In the genomic region with DNA sequence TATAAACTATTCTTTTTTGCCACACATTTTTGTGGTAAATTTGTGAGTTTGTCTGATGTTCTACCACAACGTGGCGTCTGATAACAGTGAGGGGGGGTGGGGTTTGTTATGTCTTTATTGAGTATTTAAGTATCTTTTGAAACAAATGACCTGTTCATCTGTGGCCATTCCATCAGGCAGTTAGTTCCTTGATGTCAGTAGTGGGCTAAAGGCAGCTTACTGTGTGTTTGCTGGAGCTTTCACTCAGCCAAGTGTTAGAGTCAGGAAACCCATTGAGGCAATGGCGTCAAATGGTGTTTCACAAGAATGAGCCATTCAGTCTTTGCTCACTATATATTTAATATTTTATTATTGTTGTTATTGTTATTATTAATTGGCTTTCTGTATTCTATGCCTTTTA, we compare ENCODE assay signal across 29 cellular contexts.
"Had no signal": no experiment of that assay in that cellular context is flagged by ENCODE, and none has a peak within 500 bp of the region (broad histone marks: within the 10 kb centered on the region; RNA-seq: fewer than 3 reads in every experiment).

No MANE protein-coding gene starts in this region.

- H3K4me1 ChIP-seq: stomach, suprapubic skin, testis, thyroid gland, tibial artery, transverse colon, upper lobe of left lung, upper lobe of right lung, vagina had no signal

- DNase-seq: stimulated activated CD4-positive, alpha-beta T cell treated with anti-CD3 and anti-CD28 coated beads, Interleukin-2, amount 100 ng/mL, for 48 hours; stimulated activated CD4-positive, alpha-beta T cell treated with anti-CD3 and anti-CD28 coated beads, Interleukin-4, amount 100 ng/mL, for 1 hour; stimulated activated CD4-positive, alpha-beta T cell treated with anti-CD3 and anti-CD28 coated beads, Interleukin-4, amount 100 ng/mL, for 24 hours; stimulated activated CD4-positive, alpha-beta T cell treated with anti-CD3 and anti-CD28 coated beads, Interleukin-4, amount 100 ng/mL, for 4 hours; stimulated activated CD8-positive, alpha-beta memory T cell treated with anti-CD3 and anti-CD28 coated beads, Interleukin-4, amount 100 ng/mL, for 48 hours; stimulated activated naive B cell treated with anti-CD40 and anti-IgM and Interleukin-4, amounts not matched to agents 10 μg/mL and 1 μg/mL and 100 μg/mL, for 72 hours; stimulated activated naive CD4-positive, alpha-beta T cell; stimulated activated naive CD4-positive, alpha-beta T cell treated with Interleukin-2 at 50 U/mL for 16 hours; stimulated activated naive CD8-positive, alpha-beta T cell treated with anti-CD3 and anti-CD28 coated beads, Interleukin-15, amount 100 ng/mL, for 72 hours; stimulated activated naive CD8-positive, alpha-beta T cell treated with anti-CD3 and anti-CD28 coated beads, Interleukin-15, Interleukin-2, amounts not matched to agents 100 U/mL and 50 U/mL, for 24 hours; stomach; substantia nigra; testis; thyroid gland; tibial artery; transverse colon; trophoblast cell; upper lobe of left lung; upper lobe of right lung; uterus had no signal

- H3K27ac Mint-ChIP-seq: stimulated activated effector memory CD8-positive, alpha-beta T cell treated with anti-CD3 and anti-CD28 coated beads, Interleukin-12 subunit alpha, Interleukin-12 subunit beta, amount 100 ng/mL, for 72 hours; stimulated activated memory B cell treated with anti-CD40 and anti-IgM and Interleukin-4, amounts not matched to agents 10 μg/mL and 1 μg/mL and 100 μg/mL, for 72 hours; stimulated activated naive B cell treated with anti-CD40 and anti-IgM and Interleukin-4, amounts not matched to agents 10 μg/mL and 1 μg/mL and 100 μg/mL, for 72 hours; stimulated activated naive CD8-positive, alpha-beta T cell treated with anti-CD3 and anti-CD28 coated beads, Interleukin-15, amount 100 ng/mL, for 72 hours; stimulated activated naive CD8-positive, alpha-beta T cell treated with anti-CD3 and anti-CD28 coated beads, Interleukin-15, Interleukin-2, amounts not matched to agents 100 ng/mL and 50 ng/mL, for 24 hours; type B pancreatic cell had no signal

- H3K9me3 Mint-ChIP-seq: stimulated activated effector memory CD8-positive, alpha-beta T cell treated with anti-CD3 and anti-CD28 coated beads, Interleukin-12 subunit alpha, Interleukin-12 subunit beta, amount 100 ng/mL, for 72 hours; stimulated activated memory B cell treated with anti-CD40 and anti-IgM and Interleukin-4, amounts not matched to agents 10 μg/mL and 1 μg/mL and 100 μg/mL, for 72 hours; stimulated activated naive B cell treated with anti-CD40 and anti-IgM and Interleukin-4, amounts not matched to agents 10 μg/mL and 1 μg/mL and 100 μg/mL, for 72 hours; stimulated activated naive CD8-positive, alpha-beta T cell treated with anti-CD3 and anti-CD28 coated beads, Interleukin-15, amount 100 ng/mL, for 72 hours; stimulated activated naive CD8-positive, alpha-beta T cell treated with anti-CD3 and anti-CD28 coated beads, Interleukin-15, Interleukin-2, amounts not matched to agents 100 ng/mL and 50 ng/mL, for 24 hours; type B pancreatic cell had no signal

- H3K27me3 Mint-ChIP-seq: stimulated activated memory B cell treated with anti-CD40 and anti-IgM and Interleukin-4, amounts not matched to agents 10 μg/mL and 1 μg/mL and 100 μg/mL, for 72 hours; stimulated activated naive B cell treated with anti-CD40 and anti-IgM and Interleukin-4, amounts not matched to agents 10 μg/mL and 1 μg/mL and 100 μg/mL, for 72 hours; stimulated activated naive CD8-positive, alpha-beta T cell treated with anti-CD3 and anti-CD28 coated beads, Interleukin-15, amount 100 ng/mL, for 72 hours; stimulated activated naive CD8-positive, alpha-beta T cell treated with anti-CD3 and anti-CD28 coated beads, Interleukin-15, Interleukin-2, amounts not matched to agents 100 ng/mL and 50 ng/mL, for 24 hours; type B pancreatic cell had no signal

- H3K4me3 ChIP-seq: stomach, suprapubic skin, testis, thoracic aorta, thyroid gland, tibial artery, tibial nerve, transverse colon, upper lobe of left lung, upper lobe of right lung, uterus, vagina had no signal

- ATAC-seq: stimulated activated effector memory CD8-positive, alpha-beta T cell treated with anti-CD3 and anti-CD28 coated beads, Interleukin-12 subunit alpha, Interleukin-12 subunit beta, amount 100 ng/mL, for 72 hours; stimulated activated memory B cell treated with anti-CD40 and anti-IgM and Interleukin-4, amounts not matched to agents 10 μg/mL and 1 μg/mL and 100 μg/mL, for 72 hours; stimulated activated naive B cell treated with anti-CD40 and anti-IgM and Interleukin-4, amounts not matched to agents 10 μg/mL and 1 μg/mL and 100 μg/mL, for 72 hours; stimulated activated naive CD8-positive, alpha-beta T cell treated with anti-CD3 and anti-CD28 coated beads, Interleukin-15, amount 100 ng/mL, for 72 hours; stimulated activated naive CD8-positive, alpha-beta T cell treated with anti-CD3 and anti-CD28 coated beads, Interleukin-15, Interleukin-2, amounts not matched to agents 100 U/mL and 50 U/mL, for 24 hours; upper lobe of right lung had no signal

- H3K4me1 Mint-ChIP-seq: stimulated activated naive B cell treated with anti-CD40 and anti-IgM and Interleukin-4, amounts not matched to agents 10 μg/mL and 1 μg/mL and 100 μg/mL, for 72 hours had no signal

- H3K9me3 ChIP-seq: stomach, suprapubic skin, testis, thoracic aorta, thyroid gland, tibial artery, tibial nerve, transverse colon, upper lobe of left lung, upper lobe of right lung, uterus, vagina had no signal

- FAIRE-seq: urothelium cell line had no signal

- H3K36me3 ChIP-seq: uterus had no signal

- H3K4me3 Mint-ChIP-seq: stimulated activated effector memory CD8-positive, alpha-beta T cell treated with anti-CD3 and anti-CD28 coated beads, Interleukin-12 subunit alpha, Interleukin-12 subunit beta, amount 100 ng/mL, for 72 hours; stimulated activated memory B cell treated with anti-CD40 and anti-IgM and Interleukin-4, amounts not matched to agents 10 μg/mL and 1 μg/mL and 100 μg/mL, for 72 hours; stimulated activated naive B cell treated with anti-CD40 and anti-IgM and Interleukin-4, amounts not matched to agents 10 μg/mL and 1 μg/mL and 100 μg/mL, for 72 hours; stimulated activated naive CD8-positive, alpha-beta T cell treated with anti-CD3 and anti-CD28 coated beads, Interleukin-15, amount 100 ng/mL, for 72 hours; stimulated activated naive CD8-positive, alpha-beta T cell treated with anti-CD3 and anti-CD28 coated beads, Interleukin-15, Interleukin-2, amounts not matched to agents 100 ng/mL and 50 ng/mL, for 24 hours; type B pancreatic cell had no signal

- H3K27me3 ChIP-seq: stomach, suprapubic skin, testis, thyroid gland, tibial artery, tibial nerve, transverse colon, upper lobe of left lung, upper lobe of right lung, uterus, vagina had no signal

- H3K27ac ChIP-seq: stomach, suprapubic skin, testis, thoracic aorta, thyroid gland, tibial artery, tibial nerve, transverse colon, upper lobe of left lung, upper lobe of right lung, uterus, vagina had no signal
